ENCODE assay signal across 8 cellular contexts in the genomic region with DNA sequence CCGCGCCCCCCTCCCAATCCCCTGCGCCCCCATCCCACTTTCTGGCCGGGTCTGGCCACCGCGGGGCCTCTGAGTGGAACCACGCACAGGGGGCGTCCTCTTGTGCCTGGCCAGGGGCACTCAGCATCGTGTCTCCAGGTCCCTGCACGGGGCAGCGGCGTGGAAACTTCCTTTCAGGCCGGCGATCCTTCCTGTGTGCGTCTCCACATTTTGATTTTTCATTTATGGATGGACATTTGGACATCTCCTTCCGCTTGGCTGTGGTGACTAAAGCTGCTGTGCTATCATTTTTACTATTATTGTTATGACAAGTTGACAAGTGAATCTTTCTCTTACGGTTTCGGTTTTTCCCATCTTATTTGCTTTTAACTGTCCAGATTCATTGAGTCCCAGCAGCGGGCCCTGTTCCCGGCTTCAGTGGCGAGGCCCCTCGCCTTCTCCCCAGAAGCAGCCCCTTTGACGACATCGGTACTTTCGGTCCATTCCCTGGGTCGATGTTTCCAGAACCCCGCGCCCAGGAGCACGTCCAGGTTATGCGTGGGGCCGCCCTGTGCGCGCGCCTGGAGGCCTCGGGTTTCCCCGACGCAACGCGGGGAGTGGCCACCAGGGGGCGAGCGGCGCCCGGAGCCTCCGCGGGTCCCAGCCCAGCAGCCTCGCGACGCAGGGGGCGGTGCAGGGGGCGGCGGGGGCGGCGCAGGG. TPM values are rescaled to one million over a fixed set of nuclear protein-coding genes. Genes with fewer than 3 reads are reported as not detected.
DNase-seq lines count a peak whose midpoint lies in the region; ATAC-seq and TF ChIP-seq lines count a peak whose summit lies in the region.

No MANE protein-coding gene starts in this region.

- H3K36me3 ChIP-seq in neuron (ENCODE audit: insufficient read depth, low read length): no peaks in the 10 kb centered on the region

- H3K9me3 ChIP-seq in neuron (ENCODE audit: low read length): no peaks in the 10 kb centered on the region

- H2AFZ ChIP-seq in neuron (ENCODE audit: low read depth, low read length): peak overlapping the region; percentile 20

- TF ChIP-seq CTCF in foreskin keratinocyte (conservative IDR thresholded peaks at IDR 0.05): peak; percentile 86

- H3K27me3 ChIP-seq in foreskin keratinocyte: peaks cover 8% of the 10 kb centered on the region
- H3K27me3 ChIP-seq in neuron (ENCODE audit: insufficient read depth, low read length): peaks cover 7% of the 10 kb centered on the region

- H3K4me1 ChIP-seq in foreskin keratinocyte: no peaks in the 10 kb centered on the region
- H3K4me1 ChIP-seq in neuron (ENCODE audit: insufficient read depth, low read length): peaks cover 18% of the 10 kb centered on the region

- H3K27ac ChIP-seq in foreskin keratinocyte: no peak overlapping the region

- in situ Hi-C loops in ACHN (cut with HindIII; ENCODE audit: low pct_ligation_motif_present, low pct_unique_long_range_greater_than_20kb, low sequenced_read_pairs): no loop called here

- ATAC-seq in GM18909 (IDR thresholded peaks at IDR 0.05; ENCODE audit: poor library complexity, unreplicated experiment): peak; percentile 60
- peak; percentile 56 for ATAC-seq in foreskin keratinocyte

- H3K4me3 ChIP-seq in neuron (ENCODE audit: low read length): peak overlapping the region; percentile 46

- DNase-seq in ACHN (peak; percentile 70), HuH-7.5 (ENCODE audit: low spot score) (peak; percentile 82), SHP77 treated with DMSO at 0.1 percent for 48 hours (lab: John Stamatoyannopoulos, UW) (peak; percentile 29), activated gamma-delta T cell treated with Interleukin-2 at 50 U/mL for 16 hours (peak; percentile 91), foreskin keratinocyte (peak; percentile 32 to 43), stromal cell of bone marrow (ENCODE audit: low read depth) (peak; percentile 33)

RNA-seq across cellular contexts. Expression of gene SLC19A1, which starts 12.4 kb away (rescaled TPM):
- total RNA-seq in foreskin keratinocyte: 11.3 and 12.7 TPM in 2 replicates
- polyA plus RNA-seq in foreskin keratinocyte: 12.1 and 14.7 TPM in 2 replicates

Comparison
In these comparisons a context has a peak if more than half of its experiments do, and no peak if none do; other contexts are left out.
1. DNase-seq: peak in every context shown above with its lines; median percentile 91 in activated gamma-delta T cell treated with Interleukin-2 at 50 U/mL for 16 hours; 82 in HuH-7.5; 70 in ACHN; 38 in foreskin keratinocyte; 33 in stromal cell of bone marrow; 29 in SHP77 treated with DMSO at 0.1 percent for 48 hours.